Comparison of ENCODE assay signal across 8 cellular contexts in the genomic region with DNA sequence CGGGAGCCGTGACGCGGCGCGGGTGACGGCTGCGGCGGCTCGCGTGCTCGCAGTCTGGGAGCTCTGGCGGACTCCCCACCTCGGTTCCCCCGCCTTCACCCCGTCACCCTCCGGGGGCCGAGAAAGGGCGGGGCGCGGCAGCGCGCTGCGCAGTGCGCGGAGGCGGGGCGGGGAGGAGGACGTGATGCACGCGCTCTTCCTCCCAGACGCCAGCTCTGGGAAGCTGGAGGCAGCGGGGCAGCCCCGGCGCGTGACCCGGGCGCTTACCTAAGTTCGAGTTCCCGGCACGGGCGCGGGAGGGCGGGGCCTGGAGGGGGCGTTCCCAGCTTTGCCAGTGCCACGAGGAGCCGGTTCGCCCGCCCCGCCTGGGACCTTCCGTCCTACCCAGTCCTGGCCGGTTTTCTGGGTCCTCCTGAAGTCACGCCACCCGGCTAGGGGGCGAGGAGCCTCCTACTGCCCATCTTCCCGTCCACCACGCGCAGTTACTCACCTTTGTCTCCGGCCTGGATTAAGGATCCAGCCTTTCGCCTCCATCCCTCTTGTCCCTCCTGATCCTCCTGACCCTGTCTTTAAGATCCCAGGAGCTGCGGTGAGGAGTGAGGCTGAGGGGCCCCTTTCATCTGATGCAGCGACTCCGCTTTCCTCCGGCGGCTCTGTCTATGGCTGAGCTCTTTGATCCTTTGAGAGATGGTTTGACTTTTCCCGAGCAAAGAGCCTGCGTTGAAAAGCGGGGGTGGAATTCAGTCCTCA. TPM values are rescaled to one million over a fixed set of nuclear protein-coding genes. Genes with fewer than 3 reads are reported as not detected.
A peak's percentile ranks its signal among the peaks of the same experiment; 100 is the strongest.
DNase-seq lines count a peak whose midpoint lies in the region; ATAC-seq, FAIRE-seq and TF ChIP-seq lines count a peak whose summit lies in the region.

No MANE protein-coding gene starts in this region.

- 4% methylated on average over 5 of the region's 68 CpGs for whole genome bisulfite sequencing in mammary epithelial cell (ENCODE audit: low coverage, missing lambda C conversion rate)
- WGBS in small intestine, 3 donors = 0 to 1% (median 1%) methylated on average over 28 to 68 of the region's 68 CpGs

- DNase-seq in AG04449 (ENCODE audit: low read depth, low spot score) (peak; percentile 82), NCI-H2196 (lab: John Stamatoyannopoulos, UW; ENCODE audit: unreplicated experiment) (peak; percentile 98), WERI-Rb-1 (peak; percentile 98), mammary epithelial cell (peak; percentile 100), iPS-NIHi11 (ENCODE audit: low spot score) (peak; percentile 92), small intestine (peak; percentile 98)

- no peak for FAIRE-seq in small intestine (lab: Jason Lieb, UNC)

- H3K4me3 ChIP-seq in AG04449 (ENCODE audit: low read depth, low read length) (peak overlapping the region; percentile 82), WERI-Rb-1 (ENCODE audit: low read depth, low read length) (peak overlapping the region; percentile 95), mammary epithelial cell (replicated peaks in 1 of 3; ENCODE audit: insufficient read depth in 1 of 3, low read depth in 2 of 3, low read length in 3 of 3) (peak overlapping the region; percentile 50 to 93 (median 60)), small intestine (ENCODE audit: low read depth in 1 of 2, low read length in 2 of 2) (peak overlapping the region; percentile 94 to 95)

- no peaks in the 10 kb centered on the region for H3K27me3 ChIP-seq in WERI-Rb-1 (ENCODE audit: insufficient read depth, low read depth, severe bottlenecking)
- H3K27me3 ChIP-seq in mammary epithelial cell (ENCODE audit: insufficient read depth, low read length) = no peaks in the 10 kb centered on the region
- no peaks in the 10 kb centered on the region for H3K27me3 ChIP-seq in small intestine (ENCODE audit: control insufficient read depth in 2 of 2, insufficient read depth in 2 of 2, low read length in 2 of 2)

- no TSS peak for BruUV-seq in mammary epithelial cell (replicated peaks; lab: Mats Ljungman, UMichigan)

- peak; percentile 75 for ATAC-seq in GM18873 (IDR thresholded peaks at IDR 0.05; ENCODE audit: low FRiP score, unreplicated experiment)
- ATAC-seq in HG03135 (IDR thresholded peaks at IDR 0.05; ENCODE audit: unreplicated experiment) = peak; percentile 76

- H3K4me2 ChIP-seq in mammary epithelial cell (ENCODE audit: insufficient read depth, low read depth, low read length) = peak overlapping the region; percentile 93

- H3K9me3 ChIP-seq in WERI-Rb-1 (ENCODE audit: severe bottlenecking) = no peaks in the 10 kb centered on the region
- no peaks in the 10 kb centered on the region for H3K9me3 ChIP-seq in mammary epithelial cell (replicated peaks; ENCODE audit: insufficient read depth, low read length)
- no peaks in the 10 kb centered on the region for H3K9me3 ChIP-seq in small intestine (ENCODE audit: control insufficient read depth, low read depth)

- H3K36me3 ChIP-seq in WERI-Rb-1 (no peaks in the 10 kb centered on the region), mammary epithelial cell (ENCODE audit: insufficient read depth, low read length) (no peaks in the 10 kb centered on the region), small intestine (ENCODE audit: control insufficient read depth in 2 of 2, insufficient read depth in 2 of 2, low read length in 2 of 2) (no peaks in the 10 kb centered on the region)

- intact Hi-C loops in mammary epithelial cell (cut with micrococcal nuclease) = loop anchor here (1.0 to 2.0 kb wide), 4 partner anchors 20 to 140 kb away; no protein-coding TSS in a partner anchor

- H2AFZ ChIP-seq in mammary epithelial cell (ENCODE audit: low read depth, low read length) = peak overlapping the region; percentile 84

- no peaks in the 10 kb centered on the region for H4K20me1 ChIP-seq in mammary epithelial cell (ENCODE audit: insufficient read depth, low read length)

- POLR2A ChIA-PET in AG04449 (lab: Yijun Ruan, JAX) = interaction anchor here (0.8 to 1.5 kb wide), 10 partner anchors 15 to 258 kb away, joined by 3 to 11 read pairs (median 4); no protein-coding TSS in a partner anchor

- in situ Hi-C loops in mammary epithelial cell (cut with MboI; ENCODE audit: low sequenced_read_pairs in 2 of 2) = loop anchor here in 1 of 2 donors (5.0 to 10.0 kb wide), 2 partner anchors 62 to 140 kb away; no protein-coding TSS in a partner anchor

- TF ChIP-seq CTCF in AG04449 (IDR thresholded peaks at IDR 0.05; ENCODE audit: insufficient read depth, low read length, missing control alignments) (no peak), WERI-Rb-1 (IDR thresholded peaks at IDR 0.05; ENCODE audit: low read depth, low read length) (no peak), mammary epithelial cell (conservative IDR thresholded peaks at IDR 0.05 in 1 of 2, IDR thresholded peaks at IDR 0.05 in 1 of 2; ENCODE audit: extremely low read depth in 1 of 2, insufficient read depth in 1 of 2, low read depth in 1 of 2, low read length in 2 of 2) (no peak)

- peak overlapping the region; percentile 87 for H3K27ac ChIP-seq in WERI-Rb-1
- peak overlapping the region; percentile 98 for H3K27ac ChIP-seq in mammary epithelial cell (ENCODE audit: insufficient read depth, low read depth, low read length)
- H3K27ac ChIP-seq in small intestine (ENCODE audit: low read depth in 1 of 2, low read length in 1 of 2) = peak overlapping the region; percentile 95 to 99

- CTCF ChIA-PET in AG04449 (lab: Yijun Ruan, JAX) (interaction anchor here (0.7 to 3.1 kb wide), 6 partner anchors 106 to 452 kb away, joined by 3 to 17 read pairs (median 6); no protein-coding TSS in a partner anchor), mammary epithelial cell (lab: Charles Lee; ENCODE audit: low non-redundant PET) (interaction anchor here (0.8 kb wide), 1 partner anchor 177 kb away, joined by 7 read pairs; no protein-coding TSS in a partner anchor)

- peaks cover 46% of the 10 kb centered on the region for H3K79me2 ChIP-seq in mammary epithelial cell (ENCODE audit: insufficient read depth, low read length)

- dilution Hi-C loops in mammary epithelial cell (cut with HindIII; ENCODE audit: low sequenced_read_pairs) = no loop called here

- H3K4me1 ChIP-seq in mammary epithelial cell (ENCODE audit: insufficient read depth, low read length) = peaks cover 17% of the 10 kb centered on the region
- H3K4me1 ChIP-seq in small intestine (ENCODE audit: control insufficient read depth in 2 of 2, insufficient read depth in 1 of 2, low read depth in 1 of 2, low read length in 1 of 2) = peaks cover 4 to 5% of the 10 kb centered on the region in 2 donors

- H3K9ac ChIP-seq in mammary epithelial cell (ENCODE audit: insufficient read depth, low read length) = peak overlapping the region; percentile 97

RNA-seq across cellular contexts. Expression of a gene that starts 0.4 kb away (rescaled TPM):
- 100 to 1,000 TPM in 1 of 2 donors, 10 to 100 TPM in 1; 93.7 to 132 TPM for total RNA-seq in mammary epithelial cell
- polyA plus RNA-seq in mammary epithelial cell (55.5 TPM), small intestine (10 to 100 TPM; 50.5 to 61.4 (median 53.2) TPM)
- 35.1 TPM for polyA minus RNA-seq in mammary epithelial cell

Comparison
In these comparisons a context has a peak if more than half of its experiments do, and no peak if none do; other contexts are left out.
1. Peak in every context shown above with its lines: DNase-seq, ATAC-seq, H3K4me3 ChIP-seq and H3K27ac ChIP-seq.